8 cellular contexts compared by ENCODE assay signal in the genomic region with DNA sequence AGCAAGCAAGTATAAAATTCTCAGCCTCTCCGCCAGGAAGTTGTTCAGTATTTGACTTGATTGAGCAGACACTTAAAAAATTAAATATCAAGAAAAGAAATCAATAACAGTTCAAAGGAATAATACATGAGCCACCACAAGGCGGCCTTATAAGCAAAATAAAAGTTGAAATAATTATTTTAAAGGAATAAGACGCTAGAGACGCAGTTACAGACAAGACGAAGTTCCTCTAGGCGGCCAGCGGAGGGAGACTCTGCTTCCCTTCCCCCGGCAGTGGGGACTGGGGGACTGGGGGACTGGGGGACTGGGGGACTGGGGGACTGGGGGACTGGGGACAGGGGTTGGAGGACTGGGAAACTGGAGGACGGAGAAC.
A peak's percentile ranks its signal among the peaks of the same experiment; 100 is the strongest.
DNase-seq lines count a peak whose midpoint lies in the region; ATAC-seq lines count a peak whose summit lies in the region.

No MANE protein-coding gene starts in this region.

- no peak for ATAC-seq in GM21526 (IDR thresholded peaks at IDR 0.05; ENCODE audit: low FRiP score, unreplicated experiment)

- H3K36me3 Mint-ChIP-seq in T-helper 2 cell treated with Interferon-gamma antibody and Interleukin-4, amounts not matched to agents 5 μg/mL and 100 μg/mL, for 36 hours (ENCODE audit: low read depth) = no peaks in the 10 kb centered on the region

- peak; percentile 69 for DNase-seq in Ammon's horn (ENCODE audit: low spot score)
- peak; percentile 60 for DNase-seq in NCI-H1092 (lab: John Stamatoyannopoulos, UW)
- peak in 36 of 58 donors; percentile 1 to 62 (median 22) for DNase-seq in anterior cingulate cortex (lab: John Stamatoyannopoulos, UW)
- DNase-seq in iPS DF 19.7 (ENCODE audit: low read depth, low spot score) = peak; percentile 35
- DNase-seq in skeletal muscle cell (ENCODE audit: low read depth) = peak; percentile 42
- no peak for DNase-seq in RKO (ENCODE audit: low spot score)
- DNase-seq in T-helper 2 cell treated with Interferon-gamma antibody and Interleukin-4, amounts not matched to agents 5 μg/mL and 100 μg/mL, for 36 hours (ENCODE audit: low spot score) = no peak

- no peaks in the 10 kb centered on the region for H3K9me3 Mint-ChIP-seq in T-helper 2 cell treated with Interferon-gamma antibody and Interleukin-4, amounts not matched to agents 5 μg/mL and 100 μg/mL, for 36 hours

- no peak overlapping the region for H3K4me3 Mint-ChIP-seq in T-helper 2 cell treated with Interferon-gamma antibody and Interleukin-4, amounts not matched to agents 5 μg/mL and 100 μg/mL, for 36 hours

- peaks cover 16% of the 10 kb centered on the region for H3K27me3 Mint-ChIP-seq in T-helper 2 cell treated with Interferon-gamma antibody and Interleukin-4, amounts not matched to agents 5 μg/mL and 100 μg/mL, for 36 hours (ENCODE audit: low read depth)

- no peaks in the 10 kb centered on the region for H3K4me1 Mint-ChIP-seq in T-helper 2 cell treated with Interferon-gamma antibody and Interleukin-4, amounts not matched to agents 5 μg/mL and 100 μg/mL, for 36 hours (ENCODE audit: low read depth)

- no peak overlapping the region for H3K27ac Mint-ChIP-seq in T-helper 2 cell treated with Interferon-gamma antibody and Interleukin-4, amounts not matched to agents 5 μg/mL and 100 μg/mL, for 36 hours

- peak overlapping the region; percentile 56 for H3K4me3 ChIP-seq in skeletal muscle cell (ENCODE audit: low read depth, low read length)

Comparison
In these comparisons a context has a peak if more than half of its experiments do, and no peak if none do; other contexts are left out.
1. DNase-seq: peak in Ammon's horn (single experiment), NCI-H1092 (single experiment), anterior cingulate cortex (36 of 58), iPS DF 19.7 (single experiment) and skeletal muscle cell (single experiment); none in RKO (single experiment) and T-helper 2 cell treated with Interferon-gamma antibody and Interleukin-4, amounts not matched to agents 5 μg/mL and 100 μg/mL, for 36 hours (single experiment).